In genomic region chr19:42250666-42251531, GRCh38 we compare ENCODE assay signal across 7 cellular contexts. TPM values are rescaled to one million over a fixed set of nuclear protein-coding genes. Genes with fewer than 3 reads are reported as not detected.
DNase-seq lines count a peak whose midpoint lies in the region; ATAC-seq, FAIRE-seq and TF ChIP-seq lines count a peak whose summit lies in the region.

No MANE protein-coding gene starts in this region.

- H3K4me3 ChIP-seq in HFF-Myc (replicated peaks; ENCODE audit: low read depth, low read length) = peak overlapping the region; percentile 93
- peak overlapping the region; percentile 38 to 71 (median 54) for H3K4me3 ChIP-seq in keratinocyte (ENCODE audit: control insufficient read depth in 2 of 3, extremely low read depth in 1 of 3, insufficient read depth in 2 of 3, low read depth in 1 of 3, low read length in 3 of 3)
- H3K4me3 ChIP-seq in stomach smooth muscle (ENCODE audit: low read length in 2 of 2) = peak overlapping the region; percentile 0 to 59

- dilution Hi-C loops in keratinocyte (cut with MboI; ENCODE audit: extremely low pct_ligation_motif_present, low sequenced_read_pairs) = no loop called here

- peaks cover 57% of the 10 kb centered on the region for H3K79me2 ChIP-seq in keratinocyte (ENCODE audit: control insufficient read depth, insufficient read depth, low read length)

- no peaks in the 10 kb centered on the region for H3K9me1 ChIP-seq in keratinocyte (ENCODE audit: control insufficient read depth, extremely low read depth, insufficient read depth, low read length)

- no peaks in the 10 kb centered on the region for H3K27me3 ChIP-seq in keratinocyte (ENCODE audit: control insufficient read depth, extremely low read depth, insufficient read depth, low read length)
- no peaks in the 10 kb centered on the region for H3K27me3 ChIP-seq in stomach smooth muscle (ENCODE audit: control insufficient read depth in 1 of 2, insufficient read depth in 2 of 2, low read length in 2 of 2)

- FAIRE-seq in keratinocyte (lab: Jason Lieb, UNC) = no peak

- no peak overlapping the region for H2AFZ ChIP-seq in keratinocyte (ENCODE audit: control insufficient read depth, low read length)

- H3K36me3 ChIP-seq in keratinocyte (ENCODE audit: control insufficient read depth in 2 of 2, extremely low read depth in 1 of 2, insufficient read depth in 2 of 2, low read length in 2 of 2) = peaks cover 18 to 28% of the 10 kb centered on the region in 2 experiments
- peaks cover 4 to 9% of the 10 kb centered on the region in 2 donors for H3K36me3 ChIP-seq in stomach smooth muscle (ENCODE audit: control insufficient read depth in 2 of 2, insufficient read depth in 2 of 2, low read length in 2 of 2)

- ATAC-seq in GM21390 (IDR thresholded peaks at IDR 0.05; ENCODE audit: unreplicated experiment) (no peak), HG02938 (IDR thresholded peaks at IDR 0.05; ENCODE audit: unreplicated experiment) (no peak)

- H3K9ac ChIP-seq in keratinocyte (ENCODE audit: control insufficient read depth, extremely low read depth, insufficient read depth, low read length) (peak overlapping the region; percentile 73), stomach smooth muscle (ENCODE audit: low read length in 2 of 2) (peak overlapping the region; percentile 29 to 42)

- DNase-seq in HFF-Myc (ENCODE audit: extremely low read depth, low read depth) (no peak), keratinocyte (ENCODE audit: low read depth, low spot score) (no peak), SW480 (ENCODE audit: low spot score) (no peak)

- H3K27ac ChIP-seq in angular gyrus (ENCODE audit: low read depth, low read length) (peak overlapping the region; percentile 99), keratinocyte (ENCODE audit: control insufficient read depth, insufficient read depth, low read length) (peak overlapping the region; percentile 71), stomach smooth muscle (ENCODE audit: low read length) (peak overlapping the region; percentile 89)

- H3K4me1 ChIP-seq in keratinocyte (ENCODE audit: control insufficient read depth, extremely low read depth, insufficient read depth, low read length) (peaks cover 37% of the 10 kb centered on the region), stomach smooth muscle (ENCODE audit: control insufficient read depth, insufficient read depth, low read length) (peaks cover 54% of the 10 kb centered on the region)

- TF ChIP-seq CTCF in HFF-Myc (IDR thresholded peaks at IDR 0.05; ENCODE audit: low read depth, low read length, missing control alignments) (no peak), keratinocyte (optimal IDR thresholded peaks at IDR 0.05 in 1 of 3, IDR thresholded peaks at IDR 0.05 in 1 of 3, conservative IDR thresholded peaks at IDR 0.05 in 1 of 3; ENCODE audit: extremely low read depth in 1 of 3, insufficient read depth in 2 of 3, low read length in 3 of 3) (no peak)

- peak overlapping the region; percentile 91 for H3K4me2 ChIP-seq in keratinocyte (ENCODE audit: control insufficient read depth, extremely low read depth, insufficient read depth, low read depth, low read length)

- peaks cover 26% of the 10 kb centered on the region for H4K20me1 ChIP-seq in keratinocyte (ENCODE audit: control insufficient read depth, extremely low read depth, insufficient read depth, low read length)

- no peaks in the 10 kb centered on the region for H3K9me3 ChIP-seq in keratinocyte (ENCODE audit: control insufficient read depth, low read depth, low read length)
- no peaks in the 10 kb centered on the region for H3K9me3 ChIP-seq in stomach smooth muscle (ENCODE audit: control insufficient read depth in 2 of 2, low read length in 2 of 2)

RNA-seq across cellular contexts. Expression of gene ERF, which starts 4.0 kb away (rescaled TPM):
- polyA plus RNA-seq in keratinocyte = 75.4 to 87.4 TPM (median 83.5 TPM) in 3 replicates
- 10.1 TPM for polyA plus RNA-seq in keratinocyte (2011; ENCODE audit: low read depth)
- polyA plus RNA-seq in keratinocyte (2011; cell fraction: cytosol; rRNA removed) = 37.7 and 64.6 TPM in 2 replicates
- polyA plus RNA-seq in keratinocyte (2011; cell fraction: nucleus; rRNA removed) = 94.1 and 101 TPM in 2 replicates
- polyA plus RNA-seq in keratinocyte (2012; ENCODE audit: low replicate concordance) = 34.6 and 75.9 TPM in 2 replicates
- 67.4 to 70.6 TPM (median 69.2 TPM) in 3 replicates for polyA minus RNA-seq in keratinocyte
- polyA minus RNA-seq in keratinocyte (2011; cell fraction: cytosol; rRNA and poly(A)+ RNA removed) = 140 TPM
- polyA minus RNA-seq in keratinocyte (2011; cell fraction: nucleus; rRNA and poly(A)+ RNA removed) = 44.9 and 57.9 TPM in 2 replicates

RNA-seq across cellular contexts. Expression of gene GSK3A, which starts 8.5 kb away (rescaled TPM):
- 36.9 to 53.3 TPM (median 42.5 TPM) in 3 replicates for polyA plus RNA-seq in keratinocyte
- polyA plus RNA-seq in keratinocyte (2011; ENCODE audit: low read depth) = 14.4 TPM
- 38.4 and 45.5 TPM in 2 replicates for polyA plus RNA-seq in keratinocyte (2011; cell fraction: cytosol; rRNA removed)
- polyA plus RNA-seq in keratinocyte (2011; cell fraction: nucleus; rRNA removed) = 34.4 and 41.0 TPM in 2 replicates
- 50.6 and 56.3 TPM in 2 replicates for polyA plus RNA-seq in keratinocyte (2012; ENCODE audit: low replicate concordance)
- polyA minus RNA-seq in keratinocyte = 30.4 to 77.1 TPM (median 45.8 TPM) in 3 replicates
- 43.5 TPM for polyA minus RNA-seq in keratinocyte (2011; cell fraction: cytosol; rRNA and poly(A)+ RNA removed)
- polyA minus RNA-seq in keratinocyte (2011; cell fraction: nucleus; rRNA and poly(A)+ RNA removed) = 10.2 and 11.4 TPM in 2 replicates

RNA-seq across cellular contexts. Expression of gene CIC, which starts 18.2 kb away (rescaled TPM):
- 3.1 to 11.1 TPM (median 3.8 TPM) in 3 replicates for polyA plus RNA-seq in keratinocyte
- polyA plus RNA-seq in keratinocyte (2011; ENCODE audit: low read depth) = 9.9 TPM
- 4.4 and 14.0 TPM in 2 replicates for polyA plus RNA-seq in keratinocyte (2011; cell fraction: cytosol; rRNA removed)
- 28.1 and 45.7 TPM in 2 replicates for polyA plus RNA-seq in keratinocyte (2011; cell fraction: nucleus; rRNA removed)
- polyA plus RNA-seq in keratinocyte (2012; ENCODE audit: low replicate concordance) = 15.4 and 37.6 TPM in 2 replicates
- polyA minus RNA-seq in keratinocyte = 4.7 to 38.8 TPM (median 5.7 TPM) in 3 replicates
- 29.2 TPM for polyA minus RNA-seq in keratinocyte (2011; cell fraction: cytosol; rRNA and poly(A)+ RNA removed)
- 23.9 and 26.1 TPM in 2 replicates for polyA minus RNA-seq in keratinocyte (2011; cell fraction: nucleus; rRNA and poly(A)+ RNA removed)

RNA-seq across cellular contexts. Expression of gene ZNF526, which starts 30.8 kb away (rescaled TPM):
- polyA plus RNA-seq in keratinocyte = 5.0 to 9.3 TPM (median 5.4 TPM) in 3 replicates
- 2.6 TPM for polyA plus RNA-seq in keratinocyte (2011; ENCODE audit: low read depth)
- 3.5 and 5.4 TPM in 2 replicates for polyA plus RNA-seq in keratinocyte (2011; cell fraction: cytosol; rRNA removed)
- polyA plus RNA-seq in keratinocyte (2011; cell fraction: nucleus; rRNA removed) = 8.5 and 9.5 TPM in 2 replicates
- 3.0 and 10.6 TPM in 2 replicates for polyA plus RNA-seq in keratinocyte (2012; ENCODE audit: low replicate concordance)
- 12.2 to 20.7 TPM (median 12.3 TPM) in 3 replicates for polyA minus RNA-seq in keratinocyte
- 15.5 TPM for polyA minus RNA-seq in keratinocyte (2011; cell fraction: cytosol; rRNA and poly(A)+ RNA removed)
- polyA minus RNA-seq in keratinocyte (2011; cell fraction: nucleus; rRNA and poly(A)+ RNA removed) = 9.7 and 14.7 TPM in 2 replicates

RNA-seq across cellular contexts. Expression of gene DEDD2, which starts 33.4 kb away (rescaled TPM):
- polyA plus RNA-seq in keratinocyte = 17.1 to 29.8 TPM (median 20.8 TPM) in 3 replicates
- polyA plus RNA-seq in keratinocyte (2011; ENCODE audit: low read depth) = 6.6 TPM
- polyA plus RNA-seq in keratinocyte (2011; cell fraction: cytosol; rRNA removed) = 14.3 and 23.0 TPM in 2 replicates
- polyA plus RNA-seq in keratinocyte (2011; cell fraction: nucleus; rRNA removed) = 15.9 and 20.4 TPM in 2 replicates
- polyA plus RNA-seq in keratinocyte (2012; ENCODE audit: low replicate concordance) = 17.4 and 40.6 TPM in 2 replicates
- polyA minus RNA-seq in keratinocyte = 11.1 to 19.3 TPM (median 18.1 TPM) in 3 replicates
- polyA minus RNA-seq in keratinocyte (2011; cell fraction: cytosol; rRNA and poly(A)+ RNA removed) = 15.7 TPM
- polyA minus RNA-seq in keratinocyte (2011; cell fraction: nucleus; rRNA and poly(A)+ RNA removed) = 6.4 and 8.7 TPM in 2 replicates

Comparison
In these comparisons a context has a peak if more than half of its experiments do, and no peak if none do; other contexts are left out.
1. H3K4me3 ChIP-seq: peak in every context shown above with its lines; median percentile 93 in HFF-Myc; 54 in keratinocyte; 30 in stomach smooth muscle.